ENCODE assay signal across 20 cellular contexts in genomic region chr1:18711561-18712253, GRCh38.
A peak's percentile ranks its signal among the peaks of the same experiment; 100 is the strongest.
DNase-seq lines count a peak whose midpoint lies in the region; ATAC-seq, FAIRE-seq and TF ChIP-seq lines count a peak whose summit lies in the region.
"Had no signal": no experiment of that assay in that cellular context is flagged by ENCODE, and none has a peak within 500 bp of the region (broad histone marks: within the 10 kb centered on the region; RNA-seq: fewer than 3 reads in every experiment).

No MANE protein-coding gene starts in this region.

- H3K4me1 ChIP-seq in HepG2 (ENCODE audit: insufficient read depth, low read length): no peaks in the 10 kb centered on the region
- H3K4me1 ChIP-seq in right lobe of liver: no peaks in the 10 kb centered on the region
- peaks cover 7 to 10% of the 10 kb centered on the region in 2 experiments; a peak in 4 of 5 replicates for H3K4me1 ChIP-seq in K562 (replicated peaks in 1 of 2; ENCODE audit: control insufficient read depth in 2 of 2, insufficient read depth in 2 of 2, low read length in 2 of 2)
- peaks cover 0 to 6% of the 10 kb centered on the region in 2 donors for H3K4me1 ChIP-seq in neuronal stem cell (ENCODE audit: control insufficient read depth in 2 of 2, insufficient read depth in 1 of 2, low read depth in 1 of 2, low read length in 2 of 2)
- H3K4me1 ChIP-seq: Caco-2, HAP-1 had no signal

- H3K9ac ChIP-seq in HepG2 (ENCODE audit: insufficient read depth, low read depth, low read length) (no peak overlapping the region), K562 (ENCODE audit: insufficient read depth in 1 of 2, low read depth in 2 of 2, low read length in 2 of 2) (no peak overlapping the region), neuronal stem cell (ENCODE audit: low read depth, low read length, poor library complexity) (peak overlapping the region; percentile 24)
- H3K9ac ChIP-seq: BLaER1 had no signal

- H4K20me1 ChIP-seq in HepG2 (ENCODE audit: insufficient read depth, low read length): no peaks in the 10 kb centered on the region; the same call in 1 of the 2 replicates
- peaks cover 15% of the 10 kb centered on the region for H4K20me1 ChIP-seq in K562 (replicated peaks; ENCODE audit: control insufficient read depth, insufficient read depth, low read length)

- no peak for DNase-seq in HepG2 (ENCODE audit: low spot score)
- DNase-seq in right lobe of liver: no peak
- no peak for DNase-seq in K562 (ENCODE audit: extremely low read depth in 1 of 4, low spot score in 3 of 4)
- no peak for DNase-seq in neuronal stem cell (ENCODE audit: low spot score)
- no peak for DNase-seq in NCI-H1105 treated with DMSO at 0.1 percent for 48 hours (lab: John Stamatoyannopoulos, UW)
- no peak for DNase-seq in GM10266 (ENCODE audit: extremely low spot score)
- DNase-seq: 8988T; AML-193; Caco-2; CD8-positive, alpha-beta memory T cell; DND-41; GF-D8; GOT3; HFFc6; IMR-90 had no signal

- CTCF ChIA-PET in HepG2 (lab: Yijun Ruan, JAX; ENCODE audit: low intra/inter-chr PET ratio, low total read pairs): no interaction called here
- CTCF ChIA-PET in K562 (lab: Yijun Ruan, JAX; ENCODE audit: low intra/inter-chr PET ratio): interaction anchor here (0.5 kb wide), 1 partner anchor 116 kb away, joined by 4 read pairs; no protein-coding TSS in a partner anchor

- WGBS in HepG2 (ENCODE audit: low lambda C conversion rate): 6% methylated on average over 8 of the region's 11 CpGs
- WGBS in right lobe of liver (ENCODE audit: insufficient coverage, low coverage, low lambda C conversion rate, missing lambda C conversion rate): 51% methylated on average over 8 of the region's 11 CpGs
- WGBS in K562 (ENCODE audit: insufficient coverage, low coverage, missing lambda C conversion rate): 0% methylated on average over 11 of the region's 11 CpGs
- no CpG with 5 or more reads among the region's 11 CpGs for WGBS in neuronal stem cell (ENCODE audit: extremely low coverage in 2 of 2, insufficient read length in 2 of 2, insufficient replicate concordance in 1 of 2), 2 donors

- FAIRE-seq in HepG2 (lab: Jason Lieb, UNC): no peak
- FAIRE-seq in K562 (lab: Jason Lieb, UNC): no peak
- FAIRE-seq: GM18507 had no signal

- H4K91ac ChIP-seq in neuronal stem cell (ENCODE audit: low read depth, low read length, poor library complexity): no peak overlapping the region

- H3K27ac ChIP-seq in HepG2 (ENCODE audit: extremely low read length, insufficient read depth, low read length): no peak overlapping the region
- no peak overlapping the region for H3K27ac ChIP-seq in right lobe of liver
- no peak overlapping the region for H3K27ac ChIP-seq in K562 (ENCODE audit: extremely low read depth, low read depth, low read length)
- no peak overlapping the region for H3K27ac ChIP-seq in neuronal stem cell (replicated peaks; ENCODE audit: low read length)
- H3K27ac ChIP-seq: BLaER1, HL-60 had no signal

- no peak overlapping the region for H2BK12ac ChIP-seq in neuronal stem cell (ENCODE audit: low read length)

- TF ChIP-seq RAD21 in HepG2 (CRISPR knock-in tag; IDR thresholded peaks at IDR 0.05) (no peak), K562 (CRISPR knock-in tag; conservative IDR thresholded peaks at IDR 0.05 in 1 of 2, IDR thresholded peaks at IDR 0.05 in 1 of 2) (no peak)

- intact Hi-C loops in HepG2 (cut with micrococcal nuclease; ENCODE audit: unreplicated experiment): no loop called here
- intact Hi-C loops in right lobe of liver (cut with DNase I): no loop called here
- intact Hi-C loops in K562 (cut with micrococcal nuclease): no loop called here

- no peak overlapping the region for H3K23ac ChIP-seq in neuronal stem cell (ENCODE audit: low read depth, low read length, poor library complexity)

- no peak for TF ChIP-seq CTCF in HepG2 (CRISPR knock-in tag; IDR thresholded peaks at IDR 0.05)
- no peak for TF ChIP-seq CTCF in right lobe of liver (IDR thresholded peaks at IDR 0.05)
- no peak for TF ChIP-seq CTCF in K562 (IDR thresholded peaks at IDR 0.05 in 2 of 3, conservative IDR thresholded peaks at IDR 0.05 in 1 of 3; ENCODE audit: insufficient read depth in 2 of 3, low read depth in 1 of 3, low read length in 3 of 3)
- no peak for TF ChIP-seq CTCF in GM10266 (IDR thresholded peaks at IDR 0.05; ENCODE audit: control insufficient read depth, insufficient read depth, low read depth, missing control alignments)

- H3K36me3 ChIP-seq in HepG2 (replicated peaks in 1 of 2; ENCODE audit: control insufficient read depth in 1 of 2, insufficient read depth in 2 of 2, low read length in 2 of 2) (no peaks in the 10 kb centered on the region), right lobe of liver (no peaks in the 10 kb centered on the region), K562 (ENCODE audit: control insufficient read depth, insufficient read depth, low read length) (no peaks in the 10 kb centered on the region), neuronal stem cell (replicated peaks in 1 of 2; ENCODE audit: control insufficient read depth in 2 of 2, insufficient read depth in 2 of 2, low read length in 2 of 2) (no peaks in the 10 kb centered on the region)
- H3K36me3 ChIP-seq: BLaER1, HAP-1 had no signal

- no peak overlapping the region for H2AFZ ChIP-seq in HepG2 (ENCODE audit: low read length)
- no peak overlapping the region for H2AFZ ChIP-seq in K562 (ENCODE audit: low read depth, low read length)
- H2AFZ ChIP-seq in neuronal stem cell (ENCODE audit: low read length): no peak overlapping the region

- H3K4me2 ChIP-seq in HepG2 (ENCODE audit: low read depth, low read length) (no peak overlapping the region), K562 (ENCODE audit: insufficient read depth, low read length) (no peak overlapping the region), neuronal stem cell (ENCODE audit: insufficient read depth, low read length, poor library complexity, severe bottlenecking) (no peak overlapping the region)
- H3K4me2 ChIP-seq: BLaER1 had no signal

- TF ChIP-seq POLR2A in HepG2 (IDR thresholded peaks at IDR 0.05; ENCODE audit: insufficient read depth in 1 of 2, low read depth in 2 of 2, low read length in 2 of 2) (no peak), right lobe of liver (IDR thresholded peaks at IDR 0.05) (no peak), K562 (conservative IDR thresholded peaks at IDR 0.05) (no peak)

- H3K79me2 ChIP-seq in HepG2 (ENCODE audit: insufficient read depth, low read length) (no peaks in the 10 kb centered on the region), K562 (ENCODE audit: control insufficient read depth, insufficient read depth, low read length) (no peaks in the 10 kb centered on the region)

- BruUV-seq in HepG2 (replicated peaks; lab: Mats Ljungman, UMichigan) (no TSS peak), K562 (replicated peaks; lab: Mats Ljungman, UMichigan) (no TSS peak)

- in situ Hi-C loops in HepG2 (cut with HindIII; ENCODE audit: extremely low pct_ligation_motif_present, low pct_unique_long_range_greater_than_20kb): no loop called here
- in situ Hi-C loops in K562 (cut with MboI): no loop called here

- H4K8ac ChIP-seq in neuronal stem cell (ENCODE audit: low read depth, low read length): no peak overlapping the region

- H3K9me3 ChIP-seq in HepG2 (ENCODE audit: low read length): no peaks in the 10 kb centered on the region
- H3K9me3 ChIP-seq in right lobe of liver: no peaks in the 10 kb centered on the region
- H3K9me3 ChIP-seq in K562 (replicated peaks; ENCODE audit: control insufficient read depth, insufficient read depth, low read depth, low read length): no peaks in the 10 kb centered on the region
- H3K9me3 ChIP-seq in neuronal stem cell (replicated peaks in 1 of 2; ENCODE audit: control insufficient read depth in 2 of 2, insufficient read depth in 1 of 2, low read depth in 1 of 2, low read length in 2 of 2): no peaks in the 10 kb centered on the region
- H3K9me3 ChIP-seq: BLaER1, Caco-2, HAP-1 had no signal

- H3K9me1 ChIP-seq in K562 (ENCODE audit: control insufficient read depth, insufficient read depth, low read length): no peaks in the 10 kb centered on the region

- no peak overlapping the region for H3K4ac ChIP-seq in neuronal stem cell (ENCODE audit: low read length)

- no peak for ATAC-seq in HepG2
- no peak for ATAC-seq in right lobe of liver
- ATAC-seq in K562: no peak; the same call in 2 of the 3 replicates
- ATAC-seq in GM21381 (IDR thresholded peaks at IDR 0.05; ENCODE audit: unreplicated experiment): no peak

- H3K18ac ChIP-seq in neuronal stem cell (ENCODE audit: low read length): peak overlapping the region; percentile 36

- POLR2A ChIA-PET in HepG2 (lab: Yijun Ruan, JAX): no interaction called here
- POLR2A ChIA-PET in K562 (lab: Yijun Ruan, JAX): interaction anchor here (0.6 to 0.8 kb wide), 2 partner anchors 39 to 118 kb away, joined by 3 read pairs; no protein-coding TSS in a partner anchor

- TF ChIP-seq EP300 in HepG2 (IDR thresholded peaks at IDR 0.05; ENCODE audit: low read depth in 2 of 2, low read length in 2 of 2) (no peak), HepG2 (CRISPR knock-in tag; IDR thresholded peaks at IDR 0.05; ENCODE audit: borderline replicate concordance) (no peak), K562 (IDR thresholded peaks at IDR 0.05; ENCODE audit: low read length) (no peak)

- no peak overlapping the region for H3K4me3 ChIP-seq in HepG2 (replicated peaks in 1 of 3; ENCODE audit: insufficient read depth in 1 of 3, low read depth in 2 of 3, low read length in 3 of 3)
- no peak overlapping the region for H3K4me3 ChIP-seq in right lobe of liver
- H3K4me3 ChIP-seq in K562: no peak overlapping the region
- no peak overlapping the region for H3K4me3 ChIP-seq in neuronal stem cell (ENCODE audit: low read length in 2 of 2)
- H3K4me3 ChIP-seq: BLaER1, HAP-1 had no signal

- peaks cover 13 to 72% of the 10 kb centered on the region in 2 experiments for H3K27me3 ChIP-seq in HepG2 (ENCODE audit: control insufficient read depth in 1 of 2, insufficient read depth in 2 of 2, low read length in 2 of 2)
- no peaks in the 10 kb centered on the region for H3K27me3 ChIP-seq in right lobe of liver
- H3K27me3 ChIP-seq in K562 (ENCODE audit: control insufficient read depth in 2 of 2, insufficient read depth in 2 of 2, low read length in 2 of 2): peaks cover 39 to 77% of the 10 kb centered on the region in 2 experiments
- H3K27me3 ChIP-seq in neuronal stem cell (ENCODE audit: control insufficient read depth in 3 of 3, insufficient read depth in 3 of 3, low read depth in 1 of 3, low read length in 3 of 3): peaks cover 0 to 34% (median 14%) of the 10 kb centered on the region in 3 experiments

- peak overlapping the region; percentile 50 for H2BK15ac ChIP-seq in neuronal stem cell (ENCODE audit: low read length)

- H3K79me1 ChIP-seq in neuronal stem cell (ENCODE audit: low read depth, low read length): no peaks in the 10 kb centered on the region

- no peak overlapping the region for H2BK120ac ChIP-seq in neuronal stem cell (ENCODE audit: low read depth, low read length)

- no peak overlapping the region for H3K14ac ChIP-seq in neuronal stem cell (ENCODE audit: low read length)

- no peak overlapping the region for H2BK5ac ChIP-seq in neuronal stem cell (ENCODE audit: low read length)

- H2AK5ac ChIP-seq in neuronal stem cell (ENCODE audit: low read depth, low read length): peak overlapping the region; percentile 38

TF ChIP-seq in HepG2, 621 proteins besides CTCF, POLR2A, EP300 and RAD21 (continues in another document):
- no peak for TF ChIP-seq ZNF841 (CRISPR knock-in tag; IDR thresholded peaks at IDR 0.05; ENCODE audit: borderline replicate concordance)

Comparison
In these comparisons a context has a peak if more than half of its experiments do, and no peak if none do; other contexts are left out.
1. Of the 241 proteins assayed by ChIP-seq in both HepG2 and K562: peak only in HepG2: none; only in K562: PTBP1; in both: none; in neither: 240.